27 cellular contexts compared by ENCODE assay signal in the genomic region with DNA sequence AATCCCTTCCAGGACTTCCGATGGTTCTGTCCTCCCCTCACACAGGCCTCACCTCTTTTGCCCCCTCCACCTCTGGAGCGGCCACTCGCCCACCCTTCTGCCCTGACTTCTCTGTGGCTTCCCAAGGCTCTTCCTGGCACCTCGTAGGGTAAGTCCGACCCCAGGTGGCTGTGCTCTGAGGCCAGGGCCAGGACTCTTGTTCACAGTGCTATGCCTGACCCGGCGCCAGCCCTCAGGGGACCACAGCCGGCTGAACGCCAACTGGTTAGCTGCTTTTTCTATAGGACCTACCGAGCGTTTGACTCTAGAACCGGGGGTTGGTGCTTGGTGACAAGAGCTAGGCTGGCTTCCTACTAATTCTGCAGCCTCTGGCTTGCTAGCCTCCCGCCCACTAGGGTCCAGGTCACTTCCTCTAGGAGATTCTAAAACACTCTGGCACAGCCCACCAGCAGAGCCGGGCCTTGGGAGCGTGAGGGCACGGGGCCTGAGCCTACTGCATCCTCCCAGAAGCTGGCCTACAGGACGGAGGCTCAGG. TPM values are rescaled to one million over a fixed set of nuclear protein-coding genes. Genes with fewer than 3 reads are reported as not detected.
DNase-seq lines count a peak whose midpoint lies in the region; TF ChIP-seq lines count a peak whose summit lies in the region.
"Had no signal": no experiment of that assay in that cellular context is flagged by ENCODE, and none has a peak within 500 bp of the region (broad histone marks: within the 10 kb centered on the region; RNA-seq: fewer than 3 reads in every experiment).

No MANE protein-coding gene starts in this region.

- no peaks in the 10 kb centered on the region for H3K27me3 ChIP-seq in BLaER1
- H3K27me3 ChIP-seq in hepatocyte, result no peaks in the 10 kb centered on the region
- peaks cover 0 to 80% (median 11%) of the 10 kb centered on the region in 3 experiments for H3K27me3 ChIP-seq in neuronal stem cell (ENCODE audit: control insufficient read depth in 3 of 3, insufficient read depth in 3 of 3, low read depth in 1 of 3, low read length in 3 of 3)

- no peaks in the 10 kb centered on the region for H3K79me1 ChIP-seq in neuronal stem cell (ENCODE audit: low read depth, low read length)

- POLR2A ChIA-PET in activated CD4-positive, alpha-beta memory T cell treated with anti-CD3 and anti-CD28 coated beads, Interleukin-2, amount 10 ng/mL, durations not matched to agents 7 days and 5 days (lab: Charles Lee), result no interaction called here
- POLR2A ChIA-PET in RWPE1 (lab: Yijun Ruan, JAX; ENCODE audit: low non-redundant PET), result no interaction called here

- no peak overlapping the region for H2BK120ac ChIP-seq in neuronal stem cell (ENCODE audit: low read depth, low read length)

- H3K4me3 ChIP-seq in BLaER1 (no peak overlapping the region), hepatocyte (no peak overlapping the region), neuronal stem cell (ENCODE audit: low read length in 2 of 2) (no peak overlapping the region)
- H3K4me3 ChIP-seq: A549, GM23248, PC-9 had no signal

- H4K8ac ChIP-seq in neuronal stem cell (ENCODE audit: low read depth, low read length), result no peak overlapping the region

- TF ChIP-seq CTCF in hepatocyte (IDR thresholded peaks at IDR 0.05; ENCODE audit: poor library complexity), result no peak
- no peak for TF ChIP-seq CTCF in RWPE1 (conservative IDR thresholded peaks at IDR 0.05; ENCODE audit: low read depth)

- peak; percentile 17 for DNase-seq in COLO829 (ENCODE audit: low spot score)
- DNase-seq in hepatocyte (ENCODE audit: low spot score), result no peak
- DNase-seq in neuronal stem cell (ENCODE audit: low spot score), result no peak
- no peak for DNase-seq in effector CD8-positive, alpha-beta T cell (lab: John Stamatoyannopoulos, UW)
- DNase-seq in activated CD4-positive, alpha-beta memory T cell treated with anti-CD3 and anti-CD28 coated beads, Interleukin-2, amount 10 ng/mL, durations not matched to agents 7 days and 5 days, result no peak
- no peak for DNase-seq in cerebellar nuclear complex (lab: John Stamatoyannopoulos, UW)
- DNase-seq in RWPE1 (ENCODE audit: low spot score), result no peak
- DNase-seq: Caco-2; CD4-positive, alpha-beta T cell; DMS 273 treated with DMSO at 0.1 percent for 48 hours; DMS79 treated with DMSO at 0.1 percent for 48 hours; GM23248; H9; IMR-90; MV-4-11; NCI-H1105 treated with DMSO at 0.1 percent for 48 hours; NCI-H2029 treated with DMSO at 0.1 percent for 48 hours; NCI-H226; NCI-H510A treated with DMSO at 0.1 percent for 48 hours; NCI-H748 treated with DMSO at 0.1 percent for 48 hours; PC-9; RPMI8226; SHP77 treated with DMSO at 0.1 percent for 48 hours had no signal

- 93% methylated on average over 17 of the region's 17 CpGs for WGBS in hepatocyte (ENCODE audit: low lambda C conversion rate, missing lambda C conversion rate)
- no CpG with 5 or more reads among the region's 17 CpGs for WGBS in neuronal stem cell (ENCODE audit: extremely low coverage in 2 of 2, insufficient read length in 2 of 2, insufficient replicate concordance in 1 of 2), 2 donors

- peak overlapping the region; percentile 81 for H3K18ac ChIP-seq in neuronal stem cell (ENCODE audit: low read length)

- H3K27ac Mint-ChIP-seq in activated CD4-positive, alpha-beta memory T cell treated with anti-CD3 and anti-CD28 coated beads, Interleukin-2, amount 10 ng/mL, durations not matched to agents 7 days and 5 days, result no peak overlapping the region
- H3K27ac Mint-ChIP-seq: B cell; CD4-positive, alpha-beta T cell; H9 had no signal

- H4K91ac ChIP-seq in neuronal stem cell (ENCODE audit: low read depth, low read length, poor library complexity), result no peak overlapping the region

- H3K4ac ChIP-seq in neuronal stem cell (ENCODE audit: low read length), result no peak overlapping the region

- no peak overlapping the region for H2BK12ac ChIP-seq in neuronal stem cell (ENCODE audit: low read length)

- no peak overlapping the region for H3K14ac ChIP-seq in neuronal stem cell (ENCODE audit: low read length)

- no peaks in the 10 kb centered on the region for H3K4me1 Mint-ChIP-seq in activated CD4-positive, alpha-beta memory T cell treated with anti-CD3 and anti-CD28 coated beads, Interleukin-2, amount 10 ng/mL, durations not matched to agents 7 days and 5 days
- H3K4me1 Mint-ChIP-seq: B cell had no signal

- H3K36me3 ChIP-seq in BLaER1, result no peaks in the 10 kb centered on the region
- H3K36me3 ChIP-seq in hepatocyte (replicated peaks; ENCODE audit: insufficient read depth, low read depth), result no peaks in the 10 kb centered on the region
- no peaks in the 10 kb centered on the region for H3K36me3 ChIP-seq in neuronal stem cell (replicated peaks in 1 of 2; ENCODE audit: control insufficient read depth in 2 of 2, insufficient read depth in 2 of 2, low read length in 2 of 2)

- CTCF ChIA-PET in activated CD4-positive, alpha-beta memory T cell treated with anti-CD3 and anti-CD28 coated beads, Interleukin-2, amount 10 ng/mL, durations not matched to agents 7 days and 5 days (lab: Charles Lee), result no interaction called here
- CTCF ChIA-PET in RWPE1 (lab: Yijun Ruan, JAX), result interaction anchor here (0.6 kb wide), 1 partner anchor 160 kb away, joined by 3 read pairs; no protein-coding TSS in a partner anchor

- H4K20me1 ChIP-seq in BLaER1 (no peaks in the 10 kb centered on the region), hepatocyte (ENCODE audit: insufficient read depth, poor library complexity, severe bottlenecking) (no peaks in the 10 kb centered on the region)

- H3K36me3 Mint-ChIP-seq in activated CD4-positive, alpha-beta memory T cell treated with anti-CD3 and anti-CD28 coated beads, Interleukin-2, amount 10 ng/mL, durations not matched to agents 7 days and 5 days (ENCODE audit: low read depth), result no peaks in the 10 kb centered on the region

- H3K27ac ChIP-seq in BLaER1 (no peak overlapping the region), hepatocyte (peak overlapping the region; percentile 20), neuronal stem cell (replicated peaks; ENCODE audit: low read length) (no peak overlapping the region), RWPE1 (no peak overlapping the region)
- H3K27ac ChIP-seq: A549, GM23248, KMS-11, PC-9 had no signal

- no peak overlapping the region for H3K4me3 Mint-ChIP-seq in activated CD4-positive, alpha-beta memory T cell treated with anti-CD3 and anti-CD28 coated beads, Interleukin-2, amount 10 ng/mL, durations not matched to agents 7 days and 5 days
- H3K4me3 Mint-ChIP-seq: B cell; CD4-positive, alpha-beta T cell; H9 had no signal

- H2BK5ac ChIP-seq in neuronal stem cell (ENCODE audit: low read length), result no peak overlapping the region

- H3K9me3 ChIP-seq in BLaER1 (no peaks in the 10 kb centered on the region), hepatocyte (ENCODE audit: low read depth) (no peaks in the 10 kb centered on the region), neuronal stem cell (replicated peaks in 1 of 2; ENCODE audit: control insufficient read depth in 2 of 2, insufficient read depth in 1 of 2, low read depth in 1 of 2, low read length in 2 of 2) (peaks cover 0 to 18% of the 10 kb centered on the region in 2 donors)
- H3K9me3 ChIP-seq: A549, Caco-2 had no signal

- no peak overlapping the region for H2BK15ac ChIP-seq in neuronal stem cell (ENCODE audit: low read length)

- H3K23ac ChIP-seq in neuronal stem cell (ENCODE audit: low read depth, low read length, poor library complexity), result no peak overlapping the region

- H3K4me1 ChIP-seq in BLaER1 (peaks cover 75% of the 10 kb centered on the region), hepatocyte (ENCODE audit: insufficient read depth) (peaks cover 55% of the 10 kb centered on the region), neuronal stem cell (ENCODE audit: control insufficient read depth in 2 of 2, insufficient read depth in 1 of 2, low read depth in 1 of 2, low read length in 2 of 2) (peaks cover 0 to 7% of the 10 kb centered on the region in 2 donors)
- H3K4me1 ChIP-seq: A549 had no signal

- peak overlapping the region; percentile 34 for H2AK5ac ChIP-seq in neuronal stem cell (ENCODE audit: low read depth, low read length)

- H3K9me2 ChIP-seq in hepatocyte (replicated peaks; ENCODE audit: insufficient read depth), result no peaks in the 10 kb centered on the region

- H2AFZ ChIP-seq in hepatocyte (no peak overlapping the region), neuronal stem cell (ENCODE audit: low read length) (no peak overlapping the region)
- H2AFZ ChIP-seq: GM23248, PC-9 had no signal

- no peaks in the 10 kb centered on the region for H3K27me3 Mint-ChIP-seq in activated CD4-positive, alpha-beta memory T cell treated with anti-CD3 and anti-CD28 coated beads, Interleukin-2, amount 10 ng/mL, durations not matched to agents 7 days and 5 days
- H3K27me3 Mint-ChIP-seq: B cell; CD4-positive, alpha-beta T cell had no signal

- H3K4me2 ChIP-seq in BLaER1, result peak overlapping the region; percentile 72
- H3K4me2 ChIP-seq in hepatocyte, result no peak overlapping the region
- H3K4me2 ChIP-seq in neuronal stem cell (ENCODE audit: insufficient read depth, low read length, poor library complexity, severe bottlenecking), result no peak overlapping the region
- H3K4me2 ChIP-seq: A549, KMS-11, PC-9 had no signal

- H3K9ac ChIP-seq in BLaER1, result no peak overlapping the region
- H3K9ac ChIP-seq in neuronal stem cell (ENCODE audit: low read depth, low read length, poor library complexity), result no peak overlapping the region
- H3K9ac ChIP-seq: GM23248, KMS-11 had no signal

- H3K79me2 ChIP-seq in hepatocyte, result no peaks in the 10 kb centered on the region

- no peaks in the 10 kb centered on the region for H3K9me3 Mint-ChIP-seq in activated CD4-positive, alpha-beta memory T cell treated with anti-CD3 and anti-CD28 coated beads, Interleukin-2, amount 10 ng/mL, durations not matched to agents 7 days and 5 days
- H3K9me3 Mint-ChIP-seq: CD4-positive, alpha-beta T cell; H9 had no signal

RNA-seq across cellular contexts. Expression of a gene that starts 28.4 kb away (rescaled TPM):
- 6.6 and 7.9 TPM in 2 replicates for total RNA-seq in hepatocyte
- polyA plus RNA-seq in hepatocyte, result 3.1 and 4.0 TPM in 2 replicates
- polyA plus RNA-seq in neuronal stem cell (2013, experiment 1 of 2), result 0.08 TPM
- polyA plus RNA-seq in neuronal stem cell (2013, experiment 2 of 2), result 0.11 TPM
- under 1 TPM; 0.25 to 0.28 TPM for total RNA-seq in activated CD4-positive, alpha-beta memory T cell treated with anti-CD3 and anti-CD28 coated beads, Interleukin-2, amount 10 ng/mL, durations not matched to agents 7 days and 5 days
